ENCODE assay signal across 29 cellular contexts in genomic region chr19:31160346-31160926, GRCh38.
DNase-seq lines count a peak whose midpoint lies in the region; ATAC-seq and TF ChIP-seq lines count a peak whose summit lies in the region.
"Had no signal": no experiment of that assay in that cellular context is flagged by ENCODE, and none has a peak within 500 bp of the region (broad histone marks: within the 10 kb centered on the region; RNA-seq: fewer than 3 reads in every experiment).

No MANE protein-coding gene starts in this region.

- dilution Hi-C loops in mammary epithelial cell (cut with HindIII; ENCODE audit: low sequenced_read_pairs), result no loop called here

- in situ Hi-C loops in mammary epithelial cell (cut with MboI; ENCODE audit: low sequenced_read_pairs in 2 of 2), result no loop called here

- WGBS in endodermal cell (ENCODE audit: insufficient coverage in 1 of 2, insufficient read length in 1 of 2), 2 experiments, result 80 to 97% methylated on average over 5 to 7 of the region's 7 CpGs
- 72% methylated on average over 7 of the region's 7 CpGs for WGBS in mammary epithelial cell (ENCODE audit: low coverage, missing lambda C conversion rate)

- TF ChIP-seq CTCF in endodermal cell (conservative IDR thresholded peaks at IDR 0.05) (no peak), neural progenitor cell (IDR thresholded peaks at IDR 0.05) (no peak), mammary epithelial cell (conservative IDR thresholded peaks at IDR 0.05 in 1 of 2, IDR thresholded peaks at IDR 0.05 in 1 of 2; ENCODE audit: extremely low read depth in 1 of 2, insufficient read depth in 1 of 2, low read depth in 1 of 2, low read length in 2 of 2) (no peak)

- peak; percentile 37 for DNase-seq in AG20443 (ENCODE audit: low spot score)
- DNase-seq in SJCRH30, result peak; percentile 97 to 99
- no peak for DNase-seq in endodermal cell
- no peak for DNase-seq in neural progenitor cell (ENCODE audit: low spot score)
- DNase-seq in mammary epithelial cell, result no peak
- DNase-seq in H4 (ENCODE audit: low spot score), result no peak
- DNase-seq in Right ventricle myocardium inferior (ENCODE audit: missing footprints), result no peak
- DNase-seq: activated CD4-positive, alpha-beta T cell treated with anti-CD3 and anti-CD28 coated beads, Interleukin-2, amount 10 ng/mL, durations not matched to agents 24 days and 14 days; activated naive CD4-positive, alpha-beta T cell; activated T-cell treated with anti-CD3 and anti-CD28 coated beads, Interleukin-2, amount 50 U/mL, for 4 hours; dorsolateral prefrontal cortex; foreskin melanocyte; HFFc6; KBM-7; left colon; mesendoderm; naive B cell; NCI-H1436 treated with DMSO at 0.1 percent for 48 hours; NCI-H2171 treated with DMSO at 0.1 percent for 48 hours; NCI-H524 treated with DMSO at 0.1 percent for 48 hours; NK-92 treated with Interleukin-12 subunit alpha and Interleukin-12 subunit beta, amount 100 ng/mL, for 24 hours; Peyer's patch; retina; stimulated activated CD4-positive, alpha-beta T cell treated with anti-CD3 and anti-CD28 coated beads, Interleukin-12 subunit alpha, Interleukin-12 subunit beta, amount 100 ng/mL, for 4 hours; stimulated activated CD4-positive, alpha-beta T cell treated with anti-CD3 and anti-CD28 coated beads, Interleukin-4, amount 100 ng/mL, for 24 hours; stimulated activated naive CD4-positive, alpha-beta T cell; testis had no signal

- H3K36me3 Mint-ChIP-seq in endodermal cell (ENCODE audit: low read depth) (no peaks in the 10 kb centered on the region), neural progenitor cell (no peaks in the 10 kb centered on the region)
- H3K36me3 Mint-ChIP-seq: naive B cell had no signal

- H3K9me3 Mint-ChIP-seq in endodermal cell (peaks cover 9% of the 10 kb centered on the region), neural progenitor cell (no peaks in the 10 kb centered on the region)
- H3K9me3 Mint-ChIP-seq: activated CD4-positive, alpha-beta T cell treated with anti-CD3 and anti-CD28 coated beads, Interleukin-2, amount 10 ng/mL, durations not matched to agents 24 days and 14 days; activated T-cell treated with anti-CD3 and anti-CD28 coated beads, Interleukin-2, amount 50 U/mL, for 4 hours; HFFc6 had no signal

- H3K36me3 ChIP-seq in SJCRH30 (no peaks in the 10 kb centered on the region), endodermal cell (ENCODE audit: control insufficient read depth, insufficient read depth, low read length) (no peaks in the 10 kb centered on the region), neural progenitor cell (no peaks in the 10 kb centered on the region), mammary epithelial cell (ENCODE audit: insufficient read depth, low read length) (no peaks in the 10 kb centered on the region)
- H3K36me3 ChIP-seq: Peyer's patch, vagina had no signal

- H3K9me3 ChIP-seq in SJCRH30 (replicated peaks) (peaks cover 4% of the 10 kb centered on the region; the same call in 1 of the 2 replicates), endodermal cell (ENCODE audit: control insufficient read depth, low read length) (peaks cover 8% of the 10 kb centered on the region), neural progenitor cell (ENCODE audit: low read depth) (no peaks in the 10 kb centered on the region), mammary epithelial cell (replicated peaks; ENCODE audit: insufficient read depth, low read length) (no peaks in the 10 kb centered on the region)
- H3K9me3 ChIP-seq: Peyer's patch, testis, vagina had no signal

- no peaks in the 10 kb centered on the region for H3F3A ChIP-seq in neural progenitor cell (ENCODE audit: low read depth)

- H3K4me1 ChIP-seq in SJCRH30 (peaks cover 36% of the 10 kb centered on the region), endodermal cell (ENCODE audit: control insufficient read depth, insufficient read depth, low read length) (no peaks in the 10 kb centered on the region), neural progenitor cell (no peaks in the 10 kb centered on the region), mammary epithelial cell (ENCODE audit: insufficient read depth, low read length) (no peaks in the 10 kb centered on the region)
- H3K4me1 ChIP-seq: Peyer's patch, testis, vagina had no signal

- H3K27me3 Mint-ChIP-seq in endodermal cell (ENCODE audit: insufficient read depth) (no peaks in the 10 kb centered on the region), neural progenitor cell (ENCODE audit: insufficient read depth, low read depth) (peaks cover 4% of the 10 kb centered on the region)

- H3K4me3 Mint-ChIP-seq in endodermal cell, result no peak overlapping the region
- peak overlapping the region; percentile 8 for H3K4me3 Mint-ChIP-seq in neural progenitor cell
- H3K4me3 Mint-ChIP-seq: activated CD4-positive, alpha-beta T cell treated with anti-CD3 and anti-CD28 coated beads, Interleukin-2, amount 10 ng/mL, durations not matched to agents 24 days and 14 days; activated T-cell treated with anti-CD3 and anti-CD28 coated beads, Interleukin-2, amount 50 U/mL, for 4 hours; HFFc6; naive B cell had no signal

- H3K79me2 ChIP-seq in neural progenitor cell (ENCODE audit: low read depth) (no peaks in the 10 kb centered on the region), mammary epithelial cell (ENCODE audit: insufficient read depth, low read length) (no peaks in the 10 kb centered on the region)

- no peak overlapping the region for H3K4me3 ChIP-seq in SJCRH30
- no peak overlapping the region for H3K4me3 ChIP-seq in endodermal cell (ENCODE audit: low read length)
- H3K4me3 ChIP-seq in neural progenitor cell, result no peak overlapping the region
- H3K4me3 ChIP-seq in mammary epithelial cell (replicated peaks in 1 of 3; ENCODE audit: insufficient read depth in 1 of 3, low read depth in 2 of 3, low read length in 3 of 3), result no peak overlapping the region
- H3K4me3 ChIP-seq: dorsolateral prefrontal cortex, Peyer's patch, testis, vagina had no signal

- H3K27me3 ChIP-seq in SJCRH30, result no peaks in the 10 kb centered on the region
- H3K27me3 ChIP-seq in endodermal cell (ENCODE audit: control insufficient read depth, insufficient read depth, low read length, poor library complexity, severe bottlenecking), result no peaks in the 10 kb centered on the region
- H3K27me3 ChIP-seq in neural progenitor cell, result no peaks in the 10 kb centered on the region
- H3K27me3 ChIP-seq in mammary epithelial cell (ENCODE audit: insufficient read depth, low read length), result no peaks in the 10 kb centered on the region
- H3K27me3 ChIP-seq: Peyer's patch, testis, vagina had no signal

- BruUV-seq in mammary epithelial cell (replicated peaks; lab: Mats Ljungman, UMichigan), result no TSS peak

- intact Hi-C loops in mammary epithelial cell (cut with micrococcal nuclease), result no loop called here
- intact Hi-C loops in Right ventricle myocardium inferior (cut with DNase I), result no loop called here

- peak overlapping the region; percentile 93 for H3K27ac ChIP-seq in SJCRH30
- peak overlapping the region; percentile 36 for H3K27ac ChIP-seq in endodermal cell (ENCODE audit: low read depth, low read length)
- H3K27ac ChIP-seq in neural progenitor cell, result no peak overlapping the region
- no peak overlapping the region for H3K27ac ChIP-seq in mammary epithelial cell (ENCODE audit: insufficient read depth, low read depth, low read length)
- H3K27ac ChIP-seq: dorsolateral prefrontal cortex, Peyer's patch, testis, vagina had no signal

- no peak overlapping the region for H3K4me2 ChIP-seq in neural progenitor cell
- H3K4me2 ChIP-seq in mammary epithelial cell (ENCODE audit: insufficient read depth, low read depth, low read length), result no peak overlapping the region

- H3K4me1 Mint-ChIP-seq in endodermal cell, result peaks cover 3% of the 10 kb centered on the region
- H3K4me1 Mint-ChIP-seq in neural progenitor cell, result peaks cover 18% of the 10 kb centered on the region
- H3K4me1 Mint-ChIP-seq: activated CD4-positive, alpha-beta T cell treated with anti-CD3 and anti-CD28 coated beads, Interleukin-2, amount 10 ng/mL, durations not matched to agents 24 days and 14 days; naive B cell had no signal

- H4K20me1 ChIP-seq in neural progenitor cell (ENCODE audit: low read depth), result no peaks in the 10 kb centered on the region
- no peaks in the 10 kb centered on the region for H4K20me1 ChIP-seq in mammary epithelial cell (ENCODE audit: insufficient read depth, low read length)

- H3K27ac Mint-ChIP-seq in endodermal cell (no peak overlapping the region), neural progenitor cell (peak overlapping the region; percentile 37)
- H3K27ac Mint-ChIP-seq: activated CD4-positive, alpha-beta T cell treated with anti-CD3 and anti-CD28 coated beads, Interleukin-2, amount 10 ng/mL, durations not matched to agents 24 days and 14 days; HFFc6; naive B cell had no signal

- CTCF ChIA-PET in mammary epithelial cell (lab: Charles Lee; ENCODE audit: low non-redundant PET), result no interaction called here

- no peak overlapping the region for H2AFZ ChIP-seq in neural progenitor cell (replicated peaks)
- no peak overlapping the region for H2AFZ ChIP-seq in mammary epithelial cell (ENCODE audit: low read depth, low read length)

- no peak for ATAC-seq in Right ventricle myocardium inferior
- ATAC-seq in GM19452 (IDR thresholded peaks at IDR 0.05; ENCODE audit: unreplicated experiment), result no peak
- ATAC-seq: activated T-cell treated with anti-CD3 and anti-CD28 coated beads, Interleukin-2, amount 50 U/mL, for 4 hours; left colon had no signal

- H3K9ac ChIP-seq in endodermal cell (ENCODE audit: extremely low read depth, low read length, poor library complexity, severe bottlenecking), result no peak overlapping the region
- H3K9ac ChIP-seq in neural progenitor cell, result no peak overlapping the region
- H3K9ac ChIP-seq in mammary epithelial cell (ENCODE audit: insufficient read depth, low read length), result no peak overlapping the region

Comparison
In these comparisons a context has a peak if more than half of its experiments do, and no peak if none do; other contexts are left out.
1. DNase-seq: peak in AG20443 (single experiment) and SJCRH30 (2 of 2); none in endodermal cell (single experiment), neural progenitor cell (single experiment), mammary epithelial cell (single experiment), H4 (single experiment) and Right ventricle myocardium inferior (single experiment).
2. H3K27ac ChIP-seq: peak in SJCRH30 (single experiment) and endodermal cell (single experiment); none in neural progenitor cell (single experiment) and mammary epithelial cell (single experiment).